Comparison of ENCODE assay signal across 1 cellular context in genomic region chr9:109907810-109908458, GRCh38.
TF ChIP-seq lines count a peak whose summit lies in the region.

No MANE protein-coding gene starts in this region.

TF ChIP-seq in SK-N-SH, 30 proteins besides CTCF, POLR2A, EP300 and RAD21 (continued from another document):
- TF ChIP-seq MAX (IDR thresholded peaks at IDR 0.05; ENCODE audit: low read depth) (no peak), RXRA (IDR thresholded peaks at IDR 0.05; ENCODE audit: borderline replicate concordance, low read depth) (no peak), ELF1 (IDR thresholded peaks at IDR 0.05) (no peak)
TF ChIP-seq in SK-N-SH: peak in this region for 0.
